10 cellular contexts compared by ENCODE assay signal in the genomic region with DNA sequence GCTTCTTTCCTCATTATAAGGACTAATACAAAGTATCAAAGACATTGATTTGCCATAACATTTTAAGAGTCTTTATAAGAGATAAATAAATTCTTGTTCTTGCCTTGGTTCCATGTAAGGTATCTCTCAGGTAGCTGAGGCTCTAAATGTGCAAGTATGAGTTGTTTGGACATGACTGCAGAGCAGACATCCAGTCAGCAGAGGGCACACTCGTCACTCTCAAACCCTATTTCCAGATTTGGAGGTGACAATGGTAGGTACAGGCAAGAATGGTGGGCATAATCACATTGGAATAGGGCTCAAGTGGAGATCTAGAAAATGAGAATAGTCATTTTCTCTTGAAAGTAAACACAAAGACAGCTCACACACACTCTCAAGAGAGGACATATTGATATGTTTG.
DNase-seq lines count a peak whose midpoint lies in the region; ATAC-seq and TF ChIP-seq lines count a peak whose summit lies in the region.
"Had no signal": no experiment of that assay in that cellular context is flagged by ENCODE, and none has a peak within 500 bp of the region (broad histone marks: within the 10 kb centered on the region; RNA-seq: fewer than 3 reads in every experiment).

No MANE protein-coding gene starts in this region.

- ATAC-seq in GM21717 (IDR thresholded peaks at IDR 0.05; ENCODE audit: unreplicated experiment): no peak

- H3K9me3 Mint-ChIP-seq in activated naive CD8-positive, alpha-beta T cell treated with anti-CD3 and anti-CD28 coated beads for 36 hours: peaks cover 6% of the 10 kb centered on the region

- no peak overlapping the region for H3K27ac Mint-ChIP-seq in activated naive CD8-positive, alpha-beta T cell treated with anti-CD3 and anti-CD28 coated beads for 36 hours
- H3K27ac Mint-ChIP-seq: memory B cell had no signal

- DNase-seq in DMS153 (lab: John Stamatoyannopoulos, UW): peak; percentile 45
- DNase-seq in GM20000 (ENCODE audit: low spot score): peak; percentile 45
- peak; percentile 13 for DNase-seq in NCI-H2107 (lab: John Stamatoyannopoulos, UW)
- DNase-seq in epithelial cell of proximal tubule (ENCODE audit: low read depth): no peak
- DNase-seq in activated CD4-positive, CD25-positive, alpha-beta regulatory T cell treated with anti-CD3 and anti-CD28 coated beads, Interleukin-2, amount 50 U/mL, for 72 hours: no peak
- DNase-seq in activated naive CD8-positive, alpha-beta T cell treated with anti-CD3 and anti-CD28 coated beads for 36 hours: no peak
- no peak for DNase-seq in germinal center (ENCODE audit: low spot score)
- DNase-seq: NCI-H345 had no signal

- no peak overlapping the region for H3K4me3 Mint-ChIP-seq in activated naive CD8-positive, alpha-beta T cell treated with anti-CD3 and anti-CD28 coated beads for 36 hours
- H3K4me3 Mint-ChIP-seq: memory B cell had no signal

- peaks cover 53% of the 10 kb centered on the region for H3K27me3 Mint-ChIP-seq in activated naive CD8-positive, alpha-beta T cell treated with anti-CD3 and anti-CD28 coated beads for 36 hours

- TF ChIP-seq CTCF in GM20000 (IDR thresholded peaks at IDR 0.05; ENCODE audit: extremely low read depth, missing control alignments) (peak; percentile 32), epithelial cell of proximal tubule (conservative IDR thresholded peaks at IDR 0.05; ENCODE audit: low read depth, low read length) (peak; percentile 36)

- H3K4me1 Mint-ChIP-seq in activated naive CD8-positive, alpha-beta T cell treated with anti-CD3 and anti-CD28 coated beads for 36 hours: peaks cover 1% of the 10 kb centered on the region
- H3K4me1 Mint-ChIP-seq: memory B cell had no signal

- no peak overlapping the region for H3K4me3 ChIP-seq in epithelial cell of proximal tubule (ENCODE audit: low read depth, low read length)

- no peaks in the 10 kb centered on the region for H3K36me3 Mint-ChIP-seq in activated naive CD8-positive, alpha-beta T cell treated with anti-CD3 and anti-CD28 coated beads for 36 hours

Comparison
In these comparisons a context has a peak if more than half of its experiments do, and no peak if none do; other contexts are left out.
1. DNase-seq: peak in DMS153 (single experiment), GM20000 (single experiment) and NCI-H2107 (single experiment); none in epithelial cell of proximal tubule (single experiment), activated CD4-positive, CD25-positive, alpha-beta regulatory T cell treated with anti-CD3 and anti-CD28 coated beads, Interleukin-2, amount 50 U/mL, for 72 hours (single experiment), activated naive CD8-positive, alpha-beta T cell treated with anti-CD3 and anti-CD28 coated beads for 36 hours (single experiment) and germinal center (single experiment).